Comparison of ENCODE assay signal across 20 cellular contexts in the genomic region with DNA sequence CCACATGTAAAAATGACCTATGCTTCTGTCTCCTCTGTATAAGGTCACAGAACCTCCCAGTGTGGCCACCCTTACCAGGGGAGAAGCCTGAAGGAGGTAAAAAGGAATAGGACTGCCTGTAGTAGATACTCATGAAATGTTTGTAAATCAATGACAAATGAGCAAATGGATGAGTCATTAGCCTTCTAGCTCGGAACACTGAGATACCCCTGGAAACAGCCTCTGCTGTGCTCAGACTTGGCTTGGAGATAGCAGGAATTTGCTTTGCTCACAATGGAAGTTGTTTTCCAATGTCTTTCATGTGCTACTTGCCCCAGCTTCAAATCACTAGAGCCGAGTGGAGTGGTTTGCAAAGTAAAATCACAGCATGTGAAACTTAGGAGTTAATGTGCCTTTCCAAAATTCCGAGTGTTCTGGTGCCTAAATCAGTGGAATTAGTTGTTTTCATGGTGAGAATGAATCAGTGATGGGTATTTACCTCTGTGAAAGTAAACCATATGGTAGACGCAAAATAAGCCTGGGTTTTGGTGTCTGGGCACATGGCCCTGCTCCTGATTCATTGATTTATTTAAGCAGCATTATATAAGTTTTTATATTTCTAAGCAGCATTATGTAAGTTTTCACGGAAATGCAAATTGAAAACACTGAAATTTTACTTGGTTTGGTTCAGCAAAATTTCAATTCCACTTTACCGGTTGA.
DNase-seq lines count a peak whose midpoint lies in the region; ATAC-seq and TF ChIP-seq lines count a peak whose summit lies in the region.
"Had no signal": no experiment of that assay in that cellular context is flagged by ENCODE, and none has a peak within 500 bp of the region (broad histone marks: within the 10 kb centered on the region; RNA-seq: fewer than 3 reads in every experiment).

No MANE protein-coding gene starts in this region.

- TF ChIP-seq CTCF in RWPE2 (IDR thresholded peaks at IDR 0.05; ENCODE audit: poor library complexity, severe bottlenecking), result no peak

- no peak overlapping the region for H3K4me3 Mint-ChIP-seq in activated CD4-positive, alpha-beta memory T cell treated with anti-CD3 and anti-CD28 coated beads for 36 hours
- H3K4me3 Mint-ChIP-seq: activated CD8-positive, alpha-beta T cell treated with anti-CD3 and anti-CD28 coated beads for 36 hours; CD4-positive, CD25-positive, alpha-beta regulatory T cell; neural crest cell had no signal

- H3K27me3 Mint-ChIP-seq in activated CD4-positive, alpha-beta memory T cell treated with anti-CD3 and anti-CD28 coated beads for 36 hours, result peaks cover 7% of the 10 kb centered on the region

- H3K4me3 ChIP-seq in RWPE2 (ENCODE audit: severe bottlenecking), result no peak overlapping the region
- H3K4me3 ChIP-seq: HAP-1, smooth muscle cell had no signal

- H3K4me1 Mint-ChIP-seq in activated CD4-positive, alpha-beta memory T cell treated with anti-CD3 and anti-CD28 coated beads for 36 hours (ENCODE audit: low read depth), result no peaks in the 10 kb centered on the region
- H3K4me1 Mint-ChIP-seq: CD4-positive, CD25-positive, alpha-beta regulatory T cell; neural crest cell had no signal

- no peaks in the 10 kb centered on the region for H3K9me3 Mint-ChIP-seq in activated CD4-positive, alpha-beta memory T cell treated with anti-CD3 and anti-CD28 coated beads for 36 hours
- H3K9me3 Mint-ChIP-seq: activated CD8-positive, alpha-beta T cell treated with anti-CD3 and anti-CD28 coated beads for 36 hours; CD4-positive, CD25-positive, alpha-beta regulatory T cell had no signal

- no peaks in the 10 kb centered on the region for H3K36me3 ChIP-seq in RWPE2 (ENCODE audit: low read depth)
- H3K36me3 ChIP-seq: HAP-1 had no signal

- POLR2A ChIA-PET in activated CD4-positive, alpha-beta memory T cell treated with anti-CD3 and anti-CD28 coated beads for 36 hours (lab: Charles Lee), result no interaction called here

- peak; percentile 56; the same call in 1 of the 3 replicates for ATAC-seq in RWPE2 (ENCODE audit: low read depth)
- ATAC-seq: activated CD8-positive, alpha-beta T cell treated with anti-CD3 and anti-CD28 coated beads for 36 hours; left lobe of liver; Right ventricle myocardium inferior had no signal

- DNase-seq in ELR (ENCODE audit: low read depth), result peak; percentile 70
- no peak for DNase-seq in RWPE2 (ENCODE audit: low spot score)
- peak; percentile 13 for DNase-seq in fibroblast of gingiva (ENCODE audit: low read depth)
- peak; percentile 37 for DNase-seq in middle frontal gyrus (ENCODE audit: extremely low spot score, low spot score)
- DNase-seq in NCI-H2196 (lab: John Stamatoyannopoulos, UW; ENCODE audit: unreplicated experiment), result no peak
- DNase-seq in activated CD4-positive, alpha-beta memory T cell treated with anti-CD3 and anti-CD28 coated beads for 36 hours, result no peak
- no peak for DNase-seq in HUDEP-2 (lab: John Stamatoyannopoulos, UW; ENCODE audit: unreplicated experiment in 76 of 76)
- no peak for DNase-seq in NCI-H146 treated with DMSO at 0.1 percent for 48 hours (lab: John Stamatoyannopoulos, UW; ENCODE audit: unreplicated experiment)
- DNase-seq: activated CD8-positive, alpha-beta T cell treated with anti-CD3 and anti-CD28 coated beads for 36 hours; activated effector memory CD4-positive, alpha-beta T cell treated with Interleukin-2 at 50 U/mL for 16 hours; CD4-positive, CD25-positive, alpha-beta regulatory T cell; NCI-H1092 treated with DMSO at 0.1 percent for 48 hours; NCI-H510A treated with DMSO at 0.1 percent for 48 hours; substantia nigra; T1000 had no signal

- CTCF ChIA-PET in activated CD4-positive, alpha-beta memory T cell treated with anti-CD3 and anti-CD28 coated beads for 36 hours (lab: Charles Lee), result interaction anchor here (1.0 to 1.8 kb wide), 2 partner anchors 8 to 11 kb away, joined by 3 to 12 read pairs; no protein-coding TSS in a partner anchor

- H3K4me1 ChIP-seq in RWPE2 (ENCODE audit: insufficient read depth, poor library complexity, severe bottlenecking), result no peaks in the 10 kb centered on the region
- H3K4me1 ChIP-seq: HAP-1 had no signal

- H3K27me3 ChIP-seq in RWPE2 (ENCODE audit: insufficient read depth, poor library complexity, severe bottlenecking), result no peaks in the 10 kb centered on the region

- intact Hi-C loops in activated CD4-positive, alpha-beta memory T cell treated with anti-CD3 and anti-CD28 coated beads for 36 hours (cut with micrococcal nuclease), result no loop called here

- no peak overlapping the region for H3K27ac Mint-ChIP-seq in activated CD4-positive, alpha-beta memory T cell treated with anti-CD3 and anti-CD28 coated beads for 36 hours
- H3K27ac Mint-ChIP-seq: activated CD8-positive, alpha-beta T cell treated with anti-CD3 and anti-CD28 coated beads for 36 hours; CD4-positive, CD25-positive, alpha-beta regulatory T cell had no signal

- no peaks in the 10 kb centered on the region for H3K36me3 Mint-ChIP-seq in activated CD4-positive, alpha-beta memory T cell treated with anti-CD3 and anti-CD28 coated beads for 36 hours
- H3K36me3 Mint-ChIP-seq: CD4-positive, CD25-positive, alpha-beta regulatory T cell had no signal

- H3K9me3 ChIP-seq in RWPE2 (ENCODE audit: severe bottlenecking), result no peaks in the 10 kb centered on the region
- H3K9me3 ChIP-seq: HAP-1 had no signal

- H3K27ac ChIP-seq in RWPE2 (ENCODE audit: poor library complexity, severe bottlenecking), result no peak overlapping the region

Comparison
In these comparisons a context has a peak if more than half of its experiments do, and no peak if none do; other contexts are left out.
1. DNase-seq: peak in ELR (single experiment), fibroblast of gingiva (single experiment) and middle frontal gyrus (single experiment); none in RWPE2 (single experiment), NCI-H2196 (single experiment), activated CD4-positive, alpha-beta memory T cell treated with anti-CD3 and anti-CD28 coated beads for 36 hours (single experiment), HUDEP-2 (0 of 76) and NCI-H146 treated with DMSO at 0.1 percent for 48 hours (single experiment).